17 cellular contexts compared by ENCODE assay signal in the genomic region with DNA sequence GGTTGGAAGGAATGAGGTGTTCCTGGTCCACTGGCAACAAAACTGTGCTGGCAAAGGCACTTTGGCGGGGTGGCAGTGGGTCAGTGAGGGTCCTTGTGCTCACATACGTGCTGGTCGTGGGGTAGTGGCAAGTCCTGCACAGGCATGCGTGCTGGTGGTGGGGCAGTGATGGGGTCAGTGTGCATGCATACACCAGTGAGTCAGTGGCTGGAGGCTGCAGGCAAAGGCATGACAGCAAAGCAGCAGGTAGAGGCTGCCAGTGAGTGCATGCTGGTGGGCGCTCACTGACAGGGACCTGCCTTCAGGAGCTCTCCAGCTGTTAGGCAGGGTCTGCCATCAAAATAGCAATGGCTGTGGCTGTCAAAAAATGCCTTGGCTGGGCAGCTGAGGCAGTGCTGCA. TPM values are rescaled to one million over a fixed set of nuclear protein-coding genes. Genes with fewer than 3 reads are reported as not detected.
DNase-seq lines count a peak whose midpoint lies in the region; ATAC-seq, FAIRE-seq and TF ChIP-seq lines count a peak whose summit lies in the region.
"Had no signal": no experiment of that assay in that cellular context is flagged by ENCODE, and none has a peak within 500 bp of the region (broad histone marks: within the 10 kb centered on the region; RNA-seq: fewer than 3 reads in every experiment).

No MANE protein-coding gene starts in this region.

- no peak overlapping the region for H4K8ac ChIP-seq in H1 (ENCODE audit: extremely low read depth, insufficient read depth, low read length)
- peak overlapping the region; percentile 35 for H4K8ac ChIP-seq in mesenchymal stem cell (ENCODE audit: low read length)
- no peak overlapping the region for H4K8ac ChIP-seq in H9 (replicated peaks; ENCODE audit: insufficient read length, low read depth, low read length)

- H3K18ac ChIP-seq in H1 (ENCODE audit: extremely low read depth, low read length) (no peak overlapping the region), mesenchymal stem cell (ENCODE audit: low read depth in 1 of 2, low read length in 2 of 2) (peak overlapping the region in 1 of 2 experiments; percentile 46), H9 (ENCODE audit: insufficient read length, low read depth, low read length) (no peak overlapping the region)

- H3K23me2 ChIP-seq in H1 (ENCODE audit: low read depth, low read length) (no peaks in the 10 kb centered on the region), H9 (ENCODE audit: insufficient read length, low read depth, low read length, poor library complexity, severe bottlenecking) (no peaks in the 10 kb centered on the region)

- DNase-seq in H1 (ENCODE audit: low read depth in 1 of 2, low spot score in 2 of 2) (no peak), mesenchymal stem cell (no peak), spleen (peak; percentile 53), Right ventricle myocardium superior (no peak), H9 (no peak), GM23338 (ENCODE audit: low spot score) (no peak)
- DNase-seq: BE2C; Caco-2; CD8-positive, alpha-beta T cell; DMS53; GF-D8 had no signal

- TF ChIP-seq CTCF in H1 (IDR thresholded peaks at IDR 0.05; ENCODE audit: control extremely low read depth in 1 of 3, insufficient read depth in 1 of 3, low read depth in 1 of 3, low read length in 3 of 3) (no peak), spleen (IDR thresholded peaks at IDR 0.05 in 8 of 11, conservative IDR thresholded peaks at IDR 0.05 in 3 of 11) (no peak), H9 (conservative IDR thresholded peaks at IDR 0.05) (no peak), GM23338 (conservative IDR thresholded peaks at IDR 0.05; ENCODE audit: low read depth in 2 of 2) (no peak)

- H3K27ac ChIP-seq in H1 (ENCODE audit: low read depth, low read length) (no peak overlapping the region), mesenchymal stem cell (ENCODE audit: low read length, poor library complexity, severe bottlenecking) (no peak overlapping the region), spleen (no peak overlapping the region), H9 (ENCODE audit: insufficient read length, low read depth, low read length) (no peak overlapping the region), GM23338 (ENCODE audit: low read depth) (no peak overlapping the region)
- H3K27ac ChIP-seq: C4-2B had no signal

- H3K14ac ChIP-seq in H1 (ENCODE audit: insufficient read length), result no peak overlapping the region
- H3K14ac ChIP-seq in mesenchymal stem cell (ENCODE audit: low read length in 2 of 2), result peak overlapping the region in 1 of 2 experiments; percentile 61
- H3K14ac ChIP-seq in H9 (ENCODE audit: insufficient read depth, low read length), result no peak overlapping the region

- H3K4me3 ChIP-seq in H1 (ENCODE audit: extremely low read depth in 1 of 4, insufficient read depth in 2 of 4, low read depth in 3 of 4, low read length in 4 of 4) (no peak overlapping the region), mesenchymal stem cell (ENCODE audit: insufficient read depth in 1 of 2, low read depth in 1 of 2, low read length in 2 of 2) (no peak overlapping the region), spleen (no peak overlapping the region), GM23338 (no peak overlapping the region)

- H2BK5ac ChIP-seq in H1 (ENCODE audit: low read depth, low read length), result no peak overlapping the region
- H2BK5ac ChIP-seq in mesenchymal stem cell (ENCODE audit: low read depth, low read length, poor library complexity, severe bottlenecking), result no peak overlapping the region
- no peak overlapping the region for H2BK5ac ChIP-seq in H9 (ENCODE audit: insufficient read length, low read length)

- H2BK20ac ChIP-seq in H1 (ENCODE audit: low read length) (no peak overlapping the region), H9 (ENCODE audit: low read depth, low read length, poor library complexity, severe bottlenecking) (no peak overlapping the region)

- H3K56ac ChIP-seq in H1 (replicated peaks; ENCODE audit: insufficient read length, low read depth, low read length), result no peak overlapping the region
- no peak overlapping the region for H3K56ac ChIP-seq in H9 (ENCODE audit: insufficient read length, low read depth, low read length)

- H4K91ac ChIP-seq in H1 (replicated peaks; ENCODE audit: insufficient read length, low read length) (peak overlapping the region; percentile 84), mesenchymal stem cell (ENCODE audit: low read length) (peak overlapping the region; percentile 37), H9 (ENCODE audit: insufficient read length, low read depth, low read length) (no peak overlapping the region)

- H3K4me3 Mint-ChIP-seq in H9 (no peak overlapping the region), GM23338 (no peak overlapping the region)
- H3K4me3 Mint-ChIP-seq: CD8-positive, alpha-beta T cell; IgD-negative memory B cell had no signal

- H3K79me2 ChIP-seq in H1 (ENCODE audit: control insufficient read depth in 1 of 2, insufficient read depth in 2 of 2, low read length in 2 of 2), result no peaks in the 10 kb centered on the region
- H3K79me2 ChIP-seq in H9 (ENCODE audit: insufficient read depth, low read length), result no peaks in the 10 kb centered on the region
- H3K79me2 ChIP-seq in GM23338 (replicated peaks; ENCODE audit: insufficient read depth), result no peaks in the 10 kb centered on the region

- H2BK120ac ChIP-seq in H1 (replicated peaks; ENCODE audit: low read depth, low read length) (no peak overlapping the region), mesenchymal stem cell (ENCODE audit: low read depth, low read length) (no peak overlapping the region), H9 (ENCODE audit: low read depth, low read length, poor library complexity, severe bottlenecking) (no peak overlapping the region)

- no peak overlapping the region for H3T11ph ChIP-seq in H9 (ENCODE audit: low read length)

- no peak overlapping the region for H4K5ac ChIP-seq in H1 (ENCODE audit: insufficient read length, low read depth, low read length)
- H4K5ac ChIP-seq in H9 (ENCODE audit: insufficient read length, low read depth, low read length), result no peak overlapping the region

- H3K4me1 Mint-ChIP-seq in H9 (no peaks in the 10 kb centered on the region; a peak in 1 of 4 replicates), GM23338 (no peaks in the 10 kb centered on the region; the same call in 2 of the 3 replicates)

- H3K36me3 ChIP-seq in H1 (ENCODE audit: control insufficient read depth in 2 of 4, insufficient read depth in 4 of 4, low read length in 3 of 4), result no peaks in the 10 kb centered on the region
- H3K36me3 ChIP-seq in mesenchymal stem cell (ENCODE audit: control insufficient read depth in 1 of 2, insufficient read depth in 2 of 2, low read depth in 1 of 2, low read length in 2 of 2), result peaks cover 0 to 4% of the 10 kb centered on the region in 2 experiments
- no peaks in the 10 kb centered on the region for H3K36me3 ChIP-seq in spleen
- no peaks in the 10 kb centered on the region for H3K36me3 ChIP-seq in GM23338 (ENCODE audit: insufficient read depth)
- H3K36me3 ChIP-seq: BE2C had no signal

- H2BK12ac ChIP-seq in H1 (ENCODE audit: low read depth, low read length) (no peak overlapping the region), mesenchymal stem cell (ENCODE audit: low read length in 2 of 2) (peak overlapping the region in 1 of 2 experiments; percentile 37), H9 (ENCODE audit: insufficient read length, low read depth, low read length) (no peak overlapping the region)

- H3K9me3 ChIP-seq in H1 (ENCODE audit: insufficient read depth in 2 of 2, low read depth in 1 of 2, low read length in 1 of 2) (no peaks in the 10 kb centered on the region), mesenchymal stem cell (ENCODE audit: control insufficient read depth, low read length) (no peaks in the 10 kb centered on the region), spleen (no peaks in the 10 kb centered on the region), H9 (ENCODE audit: control insufficient read depth, low read depth, low read length) (no peaks in the 10 kb centered on the region)
- H3K9me3 ChIP-seq: BE2C, Caco-2 had no signal

- H3K36me3 Mint-ChIP-seq in H9 (ENCODE audit: insufficient read depth in 1 of 3, low read depth in 3 of 3) (peaks cover 7 to 24% (median 8%) of the 10 kb centered on the region in 3 experiments; a peak in 4 of 7 replicates), GM23338 (ENCODE audit: low read depth) (peaks cover 16% of the 10 kb centered on the region; the same call in 2 of the 3 replicates)
- H3K36me3 Mint-ChIP-seq: CD8-positive, alpha-beta T cell; IgD-negative memory B cell had no signal

- no peaks in the 10 kb centered on the region for H3F3A ChIP-seq in GM23338 (replicated peaks; ENCODE audit: low read depth)

- 73% methylated on average over 4 of the region's 5 CpGs; no CpG with 5 or more reads in 1 of the 2 experiments for WGBS in H1 (ENCODE audit: extremely low coverage in 1 of 2, insufficient coverage in 1 of 2, insufficient read length in 1 of 2, insufficient replicate concordance in 2 of 2, low coverage in 1 of 2, low lambda C conversion rate in 2 of 2, missing lambda C conversion rate in 1 of 2), 2 experiments
- 79% methylated on average over 4 of the region's 5 CpGs for WGBS in mesenchymal stem cell
- 58 to 95% (median 64%) methylated on average over 3 to 5 of the region's 5 CpGs for WGBS in spleen, 5 donors
- no CpG with 5 or more reads among the region's 5 CpGs for WGBS in H9 (ENCODE audit: extremely low coverage, insufficient read length, low lambda C conversion rate)

- H2AK5ac ChIP-seq in H1 (ENCODE audit: low read depth, low read length), result no peak overlapping the region
- no peak overlapping the region for H2AK5ac ChIP-seq in mesenchymal stem cell (ENCODE audit: low read length, severe bottlenecking)
- no peak overlapping the region for H2AK5ac ChIP-seq in H9 (ENCODE audit: insufficient read length, low read length)

- TF ChIP-seq EP300 in H1 (IDR thresholded peaks at IDR 0.05; ENCODE audit: borderline replicate concordance in 1 of 2, low read depth in 2 of 2, low read length in 2 of 2), result no peak

- H3K9me3 Mint-ChIP-seq in H9, result peaks cover 0 to 10% of the 10 kb centered on the region in 2 experiments; a peak in 2 of 5 replicates
- peaks cover 8% of the 10 kb centered on the region for H3K9me3 Mint-ChIP-seq in GM23338
- H3K9me3 Mint-ChIP-seq: CD8-positive, alpha-beta T cell had no signal

- CTCF ChIA-PET in H1 (lab: Charles Lee; ENCODE audit: partially characterized antibody), result interaction anchor here (1.6 to 3.3 kb wide), 2 partner anchors 9 to 218 kb away, joined by 3 to 15 read pairs; no protein-coding TSS in a partner anchor

- no peak for TF ChIP-seq RAD21 in H1 (IDR thresholded peaks at IDR 0.05 in 1 of 2, conservative IDR thresholded peaks at IDR 0.05 in 1 of 2; ENCODE audit: low read depth in 2 of 2, low read length in 2 of 2)

- H3K4me1 ChIP-seq in H1 (replicated peaks in 1 of 4; ENCODE audit: control insufficient read depth in 3 of 4, insufficient read depth in 4 of 4, low read length in 3 of 4) (no peaks in the 10 kb centered on the region), mesenchymal stem cell (ENCODE audit: control insufficient read depth, insufficient read depth, low read depth, low read length) (no peaks in the 10 kb centered on the region), spleen (peaks cover 0 to 2% (median 1%) of the 10 kb centered on the region in 6 donors), H9 (ENCODE audit: insufficient read depth, low read length) (no peaks in the 10 kb centered on the region), GM23338 (ENCODE audit: insufficient read depth) (0 out of 2 replicates have a peak, but pooled peaks cover under 1% of the 10 kb centered on the region)
- H3K4me1 ChIP-seq: BE2C, Caco-2 had no signal

- no peak for TF ChIP-seq POLR2A in H1 (IDR thresholded peaks at IDR 0.05; ENCODE audit: control extremely low read depth in 1 of 2, low read depth in 2 of 2, low read length in 2 of 2)
- no peak for TF ChIP-seq POLR2A in spleen (IDR thresholded peaks at IDR 0.05)

- H3K4ac ChIP-seq in H1 (replicated peaks; ENCODE audit: insufficient read length, low read depth, low read length), result no peak overlapping the region
- H3K4ac ChIP-seq in mesenchymal stem cell (ENCODE audit: low read depth in 1 of 2, low read length in 2 of 2), result no peak overlapping the region
- H3K4ac ChIP-seq in H9 (ENCODE audit: low read depth, low read length), result no peak overlapping the region

- H3K79me1 ChIP-seq in H1 (ENCODE audit: low read depth, low read length), result no peaks in the 10 kb centered on the region
- no peaks in the 10 kb centered on the region for H3K79me1 ChIP-seq in mesenchymal stem cell (replicated peaks; ENCODE audit: low read length, poor library complexity, severe bottlenecking)
- no peaks in the 10 kb centered on the region for H3K79me1 ChIP-seq in H9 (ENCODE audit: insufficient read depth, low read depth, low read length, poor library complexity, severe bottlenecking)

- FAIRE-seq in H1 (lab: Jason Lieb, UNC), result no peak
- FAIRE-seq: A204.1, H54 had no signal

- no peaks in the 10 kb centered on the region for H3K27me3 ChIP-seq in H1 (replicated peaks in 1 of 4; ENCODE audit: control insufficient read depth in 3 of 4, extremely low read depth in 1 of 4, insufficient read depth in 3 of 4, low read length in 3 of 4)
- H3K27me3 ChIP-seq in mesenchymal stem cell (ENCODE audit: control insufficient read depth in 1 of 2, insufficient read depth in 1 of 2, low read length in 2 of 2), result peaks cover 0 to 3% of the 10 kb centered on the region in 2 experiments
- no peaks in the 10 kb centered on the region for H3K27me3 ChIP-seq in spleen (replicated peaks in 1 of 7)
- H3K27me3 ChIP-seq in H9 (ENCODE audit: insufficient read depth, low read length), result no peaks in the 10 kb centered on the region
- H3K27me3 ChIP-seq in GM23338 (ENCODE audit: insufficient read depth), result no peaks in the 10 kb centered on the region
- H3K27me3 ChIP-seq: BE2C had no signal

- intact Hi-C loops in spleen (cut with DNase I; ENCODE audit: low total_unique reads) (no loop called here), Right ventricle myocardium superior (cut with DNase I) (no loop called here)

- H3K27me3 Mint-ChIP-seq in H9 (ENCODE audit: low read depth), result no peaks in the 10 kb centered on the region
- H3K27me3 Mint-ChIP-seq in GM23338 (ENCODE audit: insufficient read depth, low read depth, poor library complexity), result peaks cover 5% of the 10 kb centered on the region
- H3K27me3 Mint-ChIP-seq: IgD-negative memory B cell had no signal

- no peak overlapping the region for H2BK15ac ChIP-seq in H1 (ENCODE audit: low read length)
- no peak overlapping the region for H2BK15ac ChIP-seq in mesenchymal stem cell (ENCODE audit: low read depth, poor library complexity, severe bottlenecking)
- no peak overlapping the region for H2BK15ac ChIP-seq in H9 (ENCODE audit: low read depth, low read length)

- peaks cover 9% of the 10 kb centered on the region; the same call in 1 of the 2 replicates for H3K9me2 ChIP-seq in GM23338 (ENCODE audit: insufficient read depth)

- H3K23ac ChIP-seq in H1 (ENCODE audit: insufficient read length) (no peak overlapping the region), mesenchymal stem cell (ENCODE audit: low read length in 2 of 2) (no peak overlapping the region), H9 (ENCODE audit: insufficient read length, low read depth, low read length) (no peak overlapping the region)

- no peak overlapping the region for H2AFZ ChIP-seq in H1 (ENCODE audit: low read length)
- no peak overlapping the region for H2AFZ ChIP-seq in mesenchymal stem cell (ENCODE audit: low read depth, low read length)
- H2AFZ ChIP-seq in H9 (ENCODE audit: low read length), result no peak overlapping the region
- no peak overlapping the region for H2AFZ ChIP-seq in GM23338

- no peak overlapping the region for H3K9ac ChIP-seq in H1 (replicated peaks in 1 of 4; ENCODE audit: extremely low read depth in 1 of 4, low read depth in 3 of 4, low read length in 3 of 4)
- no peak overlapping the region for H3K9ac ChIP-seq in mesenchymal stem cell (ENCODE audit: low read length)
- no peak overlapping the region for H3K9ac ChIP-seq in H9 (ENCODE audit: extremely low read depth, insufficient read length, low read length)

- no peak overlapping the region for H3K4me2 ChIP-seq in H1 (ENCODE audit: insufficient read depth in 1 of 2, low read depth in 2 of 2, low read length in 2 of 2)
- no peak overlapping the region for H3K4me2 ChIP-seq in mesenchymal stem cell (ENCODE audit: low read length, poor library complexity, severe bottlenecking)
- no peak overlapping the region for H3K4me2 ChIP-seq in H9 (ENCODE audit: insufficient read depth, insufficient read length, low read length)
- H3K4me2 ChIP-seq in GM23338, result no peak overlapping the region

- H4K20me1 ChIP-seq in H1 (replicated peaks in 1 of 2; ENCODE audit: control insufficient read depth in 1 of 2, insufficient read depth in 2 of 2, low read length in 2 of 2) (no peaks in the 10 kb centered on the region), H9 (ENCODE audit: control insufficient read depth, insufficient read depth, insufficient read length) (no peaks in the 10 kb centered on the region), GM23338 (replicated peaks; ENCODE audit: insufficient read depth) (no peaks in the 10 kb centered on the region)

- ATAC-seq in Right ventricle myocardium superior (ENCODE audit: poor library complexity) (no peak), HG03139 (IDR thresholded peaks at IDR 0.05; ENCODE audit: unreplicated experiment) (no peak), GM23338 (no peak)
- ATAC-seq: CD8-positive, alpha-beta T cell had no signal

- POLR2A ChIA-PET in H1 (lab: Charles Lee; ENCODE audit: partially characterized antibody), result no interaction called here

- H3K27ac Mint-ChIP-seq in H9, result peak overlapping the region in 1 of 3 experiments; percentile 84; a peak in 2 of 7 replicates
- no peak overlapping the region for H3K27ac Mint-ChIP-seq in GM23338
- H3K27ac Mint-ChIP-seq: CD8-positive, alpha-beta T cell; IgD-negative memory B cell had no signal

RNA-seq across cellular contexts. Expression of a gene that starts 42.1 kb away (rescaled TPM):
- total RNA-seq in H1 (2021; fragmentation: NEBNext Ultra II Directional; extraction: Animal tissue kit (Norgen Biotek cat#: 25700)), result 0.71 and 0.96 TPM in 2 replicates
- polyA plus RNA-seq in H1 (2011; rRNA removed) (0.25 and 0.38 TPM in 2 replicates), spleen (under 1 TPM; 0.03 to 0.26 (median 0.13) TPM), GM23338 (2016; fragmentation: Nextera tagmentation; extraction: Ambion mirVana) (0.43 and 0.44 TPM in 2 replicates)
- polyA plus RNA-seq in H1 (2011; cell fraction: cytosol; rRNA removed), result 0.54 TPM
- polyA plus RNA-seq in H1 (2011; cell fraction: nucleus; rRNA removed), result 0.29 TPM
- polyA plus RNA-seq in H1 (2012, experiment 1 of 2), result 0.28 to 0.79 TPM (median 0.46 TPM) in 4 replicates
- not detected for polyA plus RNA-seq in H1 (2012, experiment 2 of 2)
- 1.8 TPM for polyA plus RNA-seq in H1 (2013, experiment 1 of 2)
- 1.7 TPM for polyA plus RNA-seq in H1 (2013, experiment 2 of 2)
- polyA minus RNA-seq in H1 (2011; rRNA and poly(A)+ RNA removed), result 0.85 and 1.2 TPM in 2 replicates
- 1.2 TPM for polyA minus RNA-seq in H1 (2011; cell fraction: cytosol; rRNA and poly(A)+ RNA removed)
- polyA minus RNA-seq in H1 (2011; cell fraction: nucleus; rRNA and poly(A)+ RNA removed), result 1.2 TPM
- polyA plus RNA-seq in mesenchymal stem cell (2013, experiment 1 of 2), result not detected
- 0.03 TPM for polyA plus RNA-seq in mesenchymal stem cell (2013, experiment 2 of 2)
- total RNA-seq in spleen (under 1 TPM in 3 of 7 donors, not detected in 4; 0.16 to 0.60 (median 0.36) TPM), Right ventricle myocardium superior (not detected), H9 (2021) (2.3 and 3.3 TPM in 2 replicates)
- 1.4 TPM in 2 replicates for total RNA-seq in GM23338 (2014; rRNA removed; shearing (Covaris generic))
- total RNA-seq: Caco-2; CD8-positive, alpha-beta T cell; HT-29 had no signal
